8 cellular contexts compared by ENCODE assay signal in genomic region chr19:50046649-50047503, GRCh38. TPM values are rescaled to one million over a fixed set of nuclear protein-coding genes. Genes with fewer than 3 reads are reported as not detected.
DNase-seq lines count a peak whose midpoint lies in the region; ATAC-seq, FAIRE-seq and TF ChIP-seq lines count a peak whose summit lies in the region.

No MANE protein-coding gene starts in this region.

- no peak overlapping the region for H3K27ac Mint-ChIP-seq in activated T-helper 1 cell treated with anti-CD3 and anti-CD28 coated beads, Interleukin-12 subunit alpha, Interleukin-12 subunit beta, Interleukin-2, Interleukin-4 antibody, amounts not matched to agents 30 ng/mL and 10 ng/mL and 1 ng/mL, durations not matched to agents 14 hours and 24 hours and 36 hours
- H3K27ac Mint-ChIP-seq in T-helper 17 cell = no peak overlapping the region

- H3K27me3 Mint-ChIP-seq in activated T-helper 1 cell treated with anti-CD3 and anti-CD28 coated beads, Interleukin-12 subunit alpha, Interleukin-12 subunit beta, Interleukin-2, Interleukin-4 antibody, amounts not matched to agents 30 ng/mL and 10 ng/mL and 1 ng/mL, durations not matched to agents 14 hours and 24 hours and 36 hours (ENCODE audit: insufficient read depth) = peaks cover 4% of the 10 kb centered on the region
- no peaks in the 10 kb centered on the region for H3K27me3 Mint-ChIP-seq in T-helper 17 cell

- H3K4me1 Mint-ChIP-seq in activated T-helper 1 cell treated with anti-CD3 and anti-CD28 coated beads, Interleukin-12 subunit alpha, Interleukin-12 subunit beta, Interleukin-2, Interleukin-4 antibody, amounts not matched to agents 30 ng/mL and 10 ng/mL and 1 ng/mL, durations not matched to agents 14 hours and 24 hours and 36 hours (ENCODE audit: low read depth) = peaks cover 10% of the 10 kb centered on the region
- peaks cover 12% of the 10 kb centered on the region for H3K4me1 Mint-ChIP-seq in T-helper 17 cell

- H3K4me3 ChIP-seq in bronchial epithelial cell (ENCODE audit: low read depth, low read length) (no peak overlapping the region), lower lobe of right lung (no peak overlapping the region)

- peaks cover 82% of the 10 kb centered on the region for H3K9me3 Mint-ChIP-seq in activated T-helper 1 cell treated with anti-CD3 and anti-CD28 coated beads, Interleukin-12 subunit alpha, Interleukin-12 subunit beta, Interleukin-2, Interleukin-4 antibody, amounts not matched to agents 30 ng/mL and 10 ng/mL and 1 ng/mL, durations not matched to agents 14 hours and 24 hours and 36 hours

- no peak overlapping the region for H3K4me3 Mint-ChIP-seq in activated T-helper 1 cell treated with anti-CD3 and anti-CD28 coated beads, Interleukin-12 subunit alpha, Interleukin-12 subunit beta, Interleukin-2, Interleukin-4 antibody, amounts not matched to agents 30 ng/mL and 10 ng/mL and 1 ng/mL, durations not matched to agents 14 hours and 24 hours and 36 hours
- no peak overlapping the region for H3K4me3 Mint-ChIP-seq in T-helper 17 cell

- no peaks in the 10 kb centered on the region for H3K27me3 ChIP-seq in bronchial epithelial cell (ENCODE audit: control insufficient read depth, insufficient read depth, low read length)
- no peaks in the 10 kb centered on the region for H3K27me3 ChIP-seq in lower lobe of right lung (ENCODE audit: low read depth)

- H3K9me3 ChIP-seq in T-helper 17 cell (ENCODE audit: control insufficient read depth, low read length, poor library complexity, severe bottlenecking) (peaks cover 6% of the 10 kb centered on the region), lower lobe of right lung (peaks cover 30% of the 10 kb centered on the region)

- TF ChIP-seq CTCF in bronchial epithelial cell (IDR thresholded peaks at IDR 0.05; ENCODE audit: insufficient read depth, low read length, severe bottlenecking) (peak; percentile 32), lower lobe of right lung (IDR thresholded peaks at IDR 0.05) (peak; percentile 82)

- intact Hi-C loops in activated T-helper 1 cell treated with anti-CD3 and anti-CD28 coated beads, Interleukin-12 subunit alpha, Interleukin-12 subunit beta, Interleukin-2, Interleukin-4 antibody, amounts not matched to agents 30 ng/mL and 10 ng/mL and 1 ng/mL, durations not matched to agents 14 hours and 24 hours and 36 hours (cut with micrococcal nuclease) = no loop called here
- intact Hi-C loops in lower lobe of right lung (cut with DNase I) = no loop called here

- H3K4me1 ChIP-seq in lower lobe of right lung = peaks cover 10% of the 10 kb centered on the region

- no peak overlapping the region for H3K27ac ChIP-seq in lower lobe of right lung

- FAIRE-seq in bronchial epithelial cell (lab: Jason Lieb, UNC) = no peak

- DNase-seq in activated T-helper 1 cell treated with Interleukin-2 at 50 U/mL for 16 hours (ENCODE audit: low read depth) (peak; percentile 33), T-helper 17 cell (peak; percentile 25 to 63 (median 46)), bronchial epithelial cell (ENCODE audit: low read depth) (no peak), lower lobe of right lung (peak; percentile 71), NCI-H1436 treated with DMSO at 0.1 percent for 48 hours (lab: John Stamatoyannopoulos, UW) (no peak)
- DNase-seq in activated T-helper 1 cell treated with anti-CD3 and anti-CD28 coated beads, Interleukin-12 subunit alpha, Interleukin-12 subunit beta, Interleukin-2, Interleukin-4 antibody, amounts not matched to agents 30 ng/mL and 10 ng/mL and 1 ng/mL, durations not matched to agents 14 hours and 24 hours and 36 hours (ENCODE audit: low spot score) = no peak
- peak; percentile 79 for DNase-seq in stimulated activated CD8-positive, alpha-beta memory T cell treated with anti-CD3 and anti-CD28 coated beads, Interleukin-4, amount 100 ng/mL, for 48 hours

- H3K36me3 Mint-ChIP-seq in activated T-helper 1 cell treated with anti-CD3 and anti-CD28 coated beads, Interleukin-12 subunit alpha, Interleukin-12 subunit beta, Interleukin-2, Interleukin-4 antibody, amounts not matched to agents 30 ng/mL and 10 ng/mL and 1 ng/mL, durations not matched to agents 14 hours and 24 hours and 36 hours (ENCODE audit: low read depth) = peaks cover 56% of the 10 kb centered on the region
- peaks cover 19% of the 10 kb centered on the region for H3K36me3 Mint-ChIP-seq in T-helper 17 cell (ENCODE audit: low read depth)

- ATAC-seq in T-helper 17 cell (no peak), lower lobe of right lung (peak; percentile 45 to 50), GM19328 (IDR thresholded peaks at IDR 0.05; ENCODE audit: unreplicated experiment) (no peak)

- H3K36me3 ChIP-seq in bronchial epithelial cell (ENCODE audit: control insufficient read depth, insufficient read depth, low read length) (peaks cover 23% of the 10 kb centered on the region), lower lobe of right lung (peaks cover 46% of the 10 kb centered on the region)

RNA-seq across cellular contexts. Expression of gene ZNF473, which starts 21.1 kb away (rescaled TPM):
- total RNA-seq in activated T-helper 1 cell treated with anti-CD3 and anti-CD28 coated beads, Interleukin-12 subunit alpha, Interleukin-12 subunit beta, Interleukin-2, Interleukin-4 antibody, amounts not matched to agents 30 ng/mL and 10 ng/mL and 1 ng/mL, durations not matched to agents 14 hours and 24 hours and 36 hours = 10.1 and 11.8 TPM in 2 replicates
- total RNA-seq in T-helper 17 cell = 1 to 10 TPM; 7.0 to 8.9 TPM
- total RNA-seq in bronchial epithelial cell = 9.9 and 13.7 TPM in 2 replicates
- total RNA-seq in lower lobe of right lung = 6.8 TPM

RNA-seq across cellular contexts. Expression of gene VRK3, which starts 21.7 kb away (rescaled TPM):
- total RNA-seq in activated T-helper 1 cell treated with anti-CD3 and anti-CD28 coated beads, Interleukin-12 subunit alpha, Interleukin-12 subunit beta, Interleukin-2, Interleukin-4 antibody, amounts not matched to agents 30 ng/mL and 10 ng/mL and 1 ng/mL, durations not matched to agents 14 hours and 24 hours and 36 hours = 66.7 and 69.4 TPM in 2 replicates
- total RNA-seq in T-helper 17 cell = 10 to 100 TPM; 67.2 to 79.3 TPM
- total RNA-seq in bronchial epithelial cell = 14.5 and 17.7 TPM in 2 replicates
- 47.1 TPM for total RNA-seq in lower lobe of right lung

Comparison
In these comparisons a context has a peak if more than half of its experiments do, and no peak if none do; other contexts are left out.
1. DNase-seq: peak in activated T-helper 1 cell treated with Interleukin-2 at 50 U/mL for 16 hours (single experiment), T-helper 17 cell (3 of 3), lower lobe of right lung (single experiment) and stimulated activated CD8-positive, alpha-beta memory T cell treated with anti-CD3 and anti-CD28 coated beads, Interleukin-4, amount 100 ng/mL, for 48 hours (single experiment); none in activated T-helper 1 cell treated with anti-CD3 and anti-CD28 coated beads, Interleukin-12 subunit alpha, Interleukin-12 subunit beta, Interleukin-2, Interleukin-4 antibody, amounts not matched to agents 30 ng/mL and 10 ng/mL and 1 ng/mL, durations not matched to agents 14 hours and 24 hours and 36 hours (single experiment), bronchial epithelial cell (single experiment) and NCI-H1436 treated with DMSO at 0.1 percent for 48 hours (single experiment).
2. ATAC-seq: peak in lower lobe of right lung (2 of 2); none in T-helper 17 cell (single experiment) and GM19328 (single experiment).